8 cellular contexts compared by ENCODE assay signal in genomic region chr4:54090804-54091623, GRCh38. TPM values are rescaled to one million over a fixed set of nuclear protein-coding genes. Genes with fewer than 3 reads are reported as not detected.
DNase-seq lines count a peak whose midpoint lies in the region; TF ChIP-seq lines count a peak whose summit lies in the region.

No MANE protein-coding gene starts in this region.

- peaks cover 97% of the 10 kb centered on the region for H3K27me3 Mint-ChIP-seq in H9 (ENCODE audit: low read depth)

- no peak overlapping the region for H2AK5ac ChIP-seq in H9 (ENCODE audit: insufficient read length, low read length)

- H2BK12ac ChIP-seq in H9 (ENCODE audit: insufficient read length, low read depth, low read length) = no peak overlapping the region

- H3K4ac ChIP-seq in H9 (ENCODE audit: low read depth, low read length) = no peak overlapping the region

- H2BK20ac ChIP-seq in H9 (ENCODE audit: low read depth, low read length, poor library complexity, severe bottlenecking) = no peak overlapping the region

- TF ChIP-seq CTCF in H9 (conservative IDR thresholded peaks at IDR 0.05) (no peak), GM20000 (IDR thresholded peaks at IDR 0.05; ENCODE audit: extremely low read depth, missing control alignments) (no peak)

- no peak overlapping the region for H4K5ac ChIP-seq in H9 (ENCODE audit: insufficient read length, low read depth, low read length)

- no peaks in the 10 kb centered on the region for H3K79me2 ChIP-seq in H9 (ENCODE audit: insufficient read depth, low read length)

- H3K4me1 Mint-ChIP-seq in H9 = peaks cover 40 to 42% of the 10 kb centered on the region in 2 experiments

- peaks cover 7% of the 10 kb centered on the region; the same call in 1 of the 2 replicates for H3K4me1 ChIP-seq in H9 (ENCODE audit: insufficient read depth, low read length)
- peaks cover 14% of the 10 kb centered on the region for H3K4me1 ChIP-seq in SJSA1 (replicated peaks)
- H3K4me1 ChIP-seq in effector memory CD4-positive, alpha-beta T cell (ENCODE audit: control insufficient read depth, insufficient read depth, low read length, poor library complexity, severe bottlenecking) = peaks cover 10% of the 10 kb centered on the region
- H3K4me1 ChIP-seq in mucosa of rectum (ENCODE audit: control insufficient read depth in 2 of 2, insufficient read depth in 2 of 2, low read length in 2 of 2) = peaks cover 16 to 19% of the 10 kb centered on the region in 2 donors

- no peak overlapping the region for H3K18ac ChIP-seq in H9 (ENCODE audit: insufficient read length, low read depth, low read length)

- no peak overlapping the region for H2BK15ac ChIP-seq in H9 (ENCODE audit: low read depth, low read length)

- peaks cover 56% of the 10 kb centered on the region for H3K27me3 ChIP-seq in H9 (ENCODE audit: insufficient read depth, low read length)
- H3K27me3 ChIP-seq in SJSA1 (replicated peaks) = no peaks in the 10 kb centered on the region
- H3K27me3 ChIP-seq in effector memory CD4-positive, alpha-beta T cell (replicated peaks; ENCODE audit: control insufficient read depth, insufficient read depth, low read length, poor library complexity, severe bottlenecking) = peaks cover 38% of the 10 kb centered on the region
- peaks cover 42 to 47% of the 10 kb centered on the region in 2 donors for H3K27me3 ChIP-seq in mucosa of rectum (ENCODE audit: control insufficient read depth in 2 of 2, insufficient read depth in 2 of 2, low read length in 2 of 2)

- no peak overlapping the region for H2BK120ac ChIP-seq in H9 (ENCODE audit: low read depth, low read length, poor library complexity, severe bottlenecking)

- H3K27ac ChIP-seq in H9 (ENCODE audit: insufficient read length, low read depth, low read length) (no peak overlapping the region), SJSA1 (no peak overlapping the region), mucosa of rectum (ENCODE audit: low read depth in 2 of 2, low read length in 2 of 2) (no peak overlapping the region)
- no peak overlapping the region for H3K27ac ChIP-seq in effector memory CD4-positive, alpha-beta T cell (ENCODE audit: insufficient read depth, low read length, poor library complexity, severe bottlenecking)

- H3K23me2 ChIP-seq in H9 (ENCODE audit: insufficient read length, low read depth, low read length, poor library complexity, severe bottlenecking) = peaks cover 11% of the 10 kb centered on the region

- no peak overlapping the region for H4K8ac ChIP-seq in H9 (replicated peaks; ENCODE audit: insufficient read length, low read depth, low read length)

- H3K9me3 Mint-ChIP-seq in H9 = no peaks in the 10 kb centered on the region; a peak in 1 of 5 replicates

- H3K27ac Mint-ChIP-seq in H9 = no peak overlapping the region

- H4K20me1 ChIP-seq in H9 (ENCODE audit: control insufficient read depth, insufficient read depth, insufficient read length) = peaks cover 3% of the 10 kb centered on the region

- H3K14ac ChIP-seq in H9 (ENCODE audit: insufficient read depth, low read length) = no peak overlapping the region

- no peaks in the 10 kb centered on the region for H3K79me1 ChIP-seq in H9 (ENCODE audit: insufficient read depth, low read depth, low read length, poor library complexity, severe bottlenecking)

- no peak overlapping the region for H4K91ac ChIP-seq in H9 (ENCODE audit: insufficient read length, low read depth, low read length)

- H3K4me3 ChIP-seq in SJSA1 = peak overlapping the region; percentile 46
- H3K4me3 ChIP-seq in effector memory CD4-positive, alpha-beta T cell (ENCODE audit: insufficient read depth, low read depth, low read length, poor library complexity, severe bottlenecking) = peak overlapping the region; percentile 50
- peak overlapping the region; percentile 76 to 82 for H3K4me3 ChIP-seq in mucosa of rectum (ENCODE audit: low read length in 2 of 2)

- WGBS in H9 (ENCODE audit: extremely low coverage, insufficient read length, low lambda C conversion rate) = no CpG with 5 or more reads among the region's 27 CpGs

- no peak overlapping the region for H3T11ph ChIP-seq in H9 (ENCODE audit: low read length)

- no peak overlapping the region for H2BK5ac ChIP-seq in H9 (ENCODE audit: insufficient read length, low read length)

- H3K4me3 Mint-ChIP-seq in H9 = peak overlapping the region; percentile 24 to 77

- no peak overlapping the region for H3K9ac ChIP-seq in H9 (ENCODE audit: extremely low read depth, insufficient read length, low read length)
- no peak overlapping the region for H3K9ac ChIP-seq in mucosa of rectum (ENCODE audit: low read depth in 1 of 2, low read length in 2 of 2)

- no peaks in the 10 kb centered on the region for H3K36me3 Mint-ChIP-seq in H9 (ENCODE audit: insufficient read depth in 1 of 3, low read depth in 3 of 3)

- no peak overlapping the region for H3K23ac ChIP-seq in H9 (ENCODE audit: insufficient read length, low read depth, low read length)

- H3K36me3 ChIP-seq in SJSA1 (no peaks in the 10 kb centered on the region), mucosa of rectum (ENCODE audit: control insufficient read depth in 2 of 2, insufficient read depth in 2 of 2, low read length in 2 of 2) (no peaks in the 10 kb centered on the region)
- H3K36me3 ChIP-seq in effector memory CD4-positive, alpha-beta T cell (ENCODE audit: control insufficient read depth, insufficient read depth, low read length) = no peaks in the 10 kb centered on the region

- peak overlapping the region; percentile 99 for H3K4me2 ChIP-seq in H9 (ENCODE audit: insufficient read depth, insufficient read length, low read length)

- H2AFZ ChIP-seq in H9 (ENCODE audit: low read length) = no peak overlapping the region

- H3K56ac ChIP-seq in H9 (ENCODE audit: insufficient read length, low read depth, low read length) = no peak overlapping the region

- H3K9me3 ChIP-seq in H9 (ENCODE audit: control insufficient read depth, low read depth, low read length) = no peaks in the 10 kb centered on the region
- no peaks in the 10 kb centered on the region for H3K9me3 ChIP-seq in SJSA1 (replicated peaks)
- H3K9me3 ChIP-seq in effector memory CD4-positive, alpha-beta T cell (ENCODE audit: control insufficient read depth, low read length) = no peaks in the 10 kb centered on the region
- H3K9me3 ChIP-seq in mucosa of rectum (ENCODE audit: control insufficient read depth in 2 of 2, low read length in 2 of 2) = no peaks in the 10 kb centered on the region

- DNase-seq in Daoy (ENCODE audit: low read depth) (peak; percentile 26), H9 (peak; percentile 30), SJSA1 (ENCODE audit: low read depth in 1 of 2, low spot score in 2 of 2) (no peak), GOT3 (lab: John Stamatoyannopoulos, UW) (no peak), GM20000 (ENCODE audit: low spot score) (no peak), NCI-H1694 (lab: John Stamatoyannopoulos, UW) (no peak)
- no peak for DNase-seq in effector memory CD4-positive, alpha-beta T cell

RNA-seq across cellular contexts. Expression of gene GSX2, which starts 8.9 kb away (rescaled TPM):
- not detected in 2 replicates for total RNA-seq in Daoy (2014; rRNA removed; shearing (Covaris generic))
- total RNA-seq in H9 (2021) = not detected in 2 replicates
- not detected in 2 replicates for total RNA-seq in SJSA1 (2014; rRNA removed; shearing (Covaris generic))

RNA-seq across cellular contexts. Expression of gene CHIC2, which starts 26.6 kb away (rescaled TPM):
- total RNA-seq in Daoy (2014; rRNA removed; shearing (Covaris generic)) = 18.3 and 44.3 TPM in 2 replicates
- 8.2 and 9.8 TPM in 2 replicates for total RNA-seq in H9 (2021)
- 73.7 and 105 TPM in 2 replicates for total RNA-seq in SJSA1 (2014; rRNA removed; shearing (Covaris generic))

Comparison
In these comparisons a context has a peak if more than half of its experiments do, and no peak if none do; other contexts are left out.
1. DNase-seq: peak in Daoy (single experiment) and H9 (single experiment); none in SJSA1 (0 of 2), effector memory CD4-positive, alpha-beta T cell (0 of 3), GOT3 (single experiment), GM20000 (single experiment) and NCI-H1694 (single experiment).
2. Peak in every context shown above with its lines, with median percentiles within 50 percentile points of each other: H3K4me3 ChIP-seq.